Comparison of ENCODE assay signal across 13 cellular contexts in genomic region chr6:88220493-88220892, GRCh38. TPM values are rescaled to one million over a fixed set of nuclear protein-coding genes. Genes with fewer than 3 reads are reported as not detected.
DNase-seq lines count a peak whose midpoint lies in the region; ATAC-seq and FAIRE-seq lines count a peak whose summit lies in the region.
"Had no signal": no experiment of that assay in that cellular context is flagged by ENCODE, and none has a peak within 500 bp of the region (broad histone marks: within the 10 kb centered on the region; RNA-seq: fewer than 3 reads in every experiment).

No MANE protein-coding gene starts in this region.

- H3K27me3 ChIP-seq in small intestine (ENCODE audit: control insufficient read depth in 2 of 2, insufficient read depth in 2 of 2, low read length in 2 of 2) = no peaks in the 10 kb centered on the region

- H3K36me3 ChIP-seq in small intestine (ENCODE audit: control insufficient read depth in 2 of 2, insufficient read depth in 2 of 2, low read length in 2 of 2) = no peaks in the 10 kb centered on the region

- WGBS in small intestine, 3 donors = 59 to 69% (median 69%) methylated on average over 2 of the region's 2 CpGs

- DNase-seq in ELF-1 (ENCODE audit: low read depth, low spot score) (peak; percentile 4), HK-2 (ENCODE audit: unreplicated experiment) (peak; percentile 6), SK-N-DZ (ENCODE audit: low spot score) (peak; percentile 14), glomerular visceral epithelial cell (ENCODE audit: extremely low spot score) (peak; percentile 11), NCI-H1694 treated with DMSO at 0.1 percent for 48 hours (lab: John Stamatoyannopoulos, UW) (no peak), small intestine (no peak)
- DNase-seq: anterior cingulate cortex, foreskin melanocyte, GOT3, retina, SW 1271 had no signal

- FAIRE-seq in small intestine (lab: Jason Lieb, UNC) = no peak

- H3K9me3 ChIP-seq in small intestine (ENCODE audit: control insufficient read depth, low read depth) = no peaks in the 10 kb centered on the region

- H3K4me3 ChIP-seq in small intestine (ENCODE audit: low read depth in 1 of 2, low read length in 2 of 2) = no peak overlapping the region

- H3K27ac ChIP-seq in small intestine (ENCODE audit: low read depth in 1 of 2, low read length in 1 of 2) = no peak overlapping the region

- no peaks in the 10 kb centered on the region for H3K4me1 ChIP-seq in small intestine (ENCODE audit: control insufficient read depth in 2 of 2, insufficient read depth in 1 of 2, low read depth in 1 of 2, low read length in 1 of 2)

- ATAC-seq in GM21526 (IDR thresholded peaks at IDR 0.05; ENCODE audit: low FRiP score, unreplicated experiment) (no peak), GM18909 (IDR thresholded peaks at IDR 0.05; ENCODE audit: poor library complexity, unreplicated experiment) (no peak)

RNA-seq across cellular contexts. Expression of gene CNR1, which starts 54.3 kb away (rescaled TPM):
- 17.0 TPM in 2 replicates for polyA plus RNA-seq in SK-N-DZ (2014; cell fraction: cytosol; rRNA removed)
- polyA plus RNA-seq in SK-N-DZ (2014; cell fraction: nucleus; rRNA removed) = 18.3 and 21.6 TPM in 2 replicates
- 1 to 10 TPM in 1 of 3 donors, under 1 TPM in 1, not detected in 1; 0.27 to 5.6 TPM for polyA plus RNA-seq in small intestine

Comparison
In these comparisons a context has a peak if more than half of its experiments do, and no peak if none do; other contexts are left out.
1. DNase-seq: peak in ELF-1 (single experiment), HK-2 (single experiment), SK-N-DZ (single experiment) and glomerular visceral epithelial cell (single experiment); none in NCI-H1694 treated with DMSO at 0.1 percent for 48 hours (single experiment) and small intestine (single experiment).